30 cellular contexts compared by ENCODE assay signal in the genomic region with DNA sequence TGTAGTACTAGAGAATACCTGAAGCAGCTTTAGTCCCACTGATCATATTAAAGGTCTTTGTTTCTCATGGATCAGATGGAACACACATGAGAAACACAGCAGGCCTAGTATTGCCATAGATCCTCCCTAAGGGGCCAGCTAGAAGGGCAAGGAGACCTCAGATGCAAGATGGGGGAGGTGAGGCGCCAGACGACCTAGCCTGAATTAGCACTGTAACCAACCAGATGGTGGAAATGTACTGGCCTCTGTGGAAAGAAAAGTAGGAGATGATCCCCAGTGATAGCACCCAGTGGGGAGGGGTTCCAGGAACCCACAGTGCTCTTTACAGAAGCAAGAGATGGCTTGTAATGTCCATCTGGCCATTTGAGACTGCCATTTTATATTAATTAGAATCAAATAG.
"Had no signal": no experiment of that assay in that cellular context is flagged by ENCODE, and none has a peak within 500 bp of the region (broad histone marks: within the 10 kb centered on the region; RNA-seq: fewer than 3 reads in every experiment).

No MANE protein-coding gene starts in this region.

- H3K27me3 Mint-ChIP-seq: activated B cell treated with CpG ODN at 0.5 μM for 24 hours; activated CD4-positive, alpha-beta memory T cell treated with anti-CD3 and anti-CD28 coated beads for 36 hours; activated CD4-positive, alpha-beta T cell treated with anti-CD3 and anti-CD28 coated beads, Interleukin-2, amount 10 ng/mL, durations not matched to agents 24 days and 14 days; activated CD8-positive, alpha-beta memory T cell treated with anti-CD3 and anti-CD28 coated beads, Interleukin-2, amount 10 ng/mL, durations not matched to agents 7 days and 5 days; activated naive CD4-positive, alpha-beta T cell treated with anti-CD3 and anti-CD28 coated beads, Interleukin-2, amount 10 ng/mL, durations not matched to agents 7 days and 5 days; activated naive CD8-positive, alpha-beta T cell treated with anti-CD3 and anti-CD28 coated beads, Interleukin-2, amount 10 ng/mL, durations not matched to agents 7 days and 5 days had no signal

- DNase-seq: activated B cell treated with CpG ODN at 0.5 μM for 24 hours; activated CD4-positive, alpha-beta memory T cell treated with anti-CD3 and anti-CD28 coated beads for 36 hours; activated CD4-positive, alpha-beta T cell treated with anti-CD3 and anti-CD28 coated beads, Interleukin-2, amount 10 ng/mL, durations not matched to agents 24 days and 14 days; activated CD8-positive, alpha-beta memory T cell treated with anti-CD3 and anti-CD28 coated beads, Interleukin-2, amount 10 ng/mL, durations not matched to agents 7 days and 5 days; activated CD8-positive, alpha-beta memory T cell treated with anti-CD3 and anti-CD28 coated beads, Interleukin-2, amount 50 U/mL, for 4 hours; activated CD8-positive, alpha-beta T cell treated with anti-CD3 and anti-CD28 coated beads, Interleukin-2, amount 10 ng/mL, durations not matched to agents 7 days and 5 days; activated effector memory CD4-positive, alpha-beta T cell treated with anti-CD3 and anti-CD28 coated beads, Interleukin-2, amount 50 U/mL, for 16 hours; activated naive CD4-positive, alpha-beta T cell treated with anti-CD3 and anti-CD28 coated beads, Interleukin-2, amount 10 ng/mL, durations not matched to agents 7 days and 5 days; activated naive CD8-positive, alpha-beta T cell treated with anti-CD3 and anti-CD28 coated beads, Interleukin-2, amount 10 ng/mL, durations not matched to agents 7 days and 5 days; activated T-cell treated with anti-CD3 and anti-CD28 coated beads, Interleukin-2, amount 50 U/mL, for 1 hour; activated T-cell treated with anti-CD3 and anti-CD28 coated beads, Interleukin-2, amount 50 U/mL, for 48 hours; central memory CD4-positive, alpha-beta T cell; cerebellar nuclear complex; colonic mucosa; effector CD8-positive, alpha-beta T cell; foreskin fibroblast; heart left ventricle; T-helper 2 cell had no signal

- ATAC-seq: activated CD4-positive, CD25-positive, alpha-beta regulatory T cell treated with anti-CD3 and anti-CD28 coated beads, Interleukin-2, amount 50 U/mL, for 24 hours; activated CD8-positive, alpha-beta memory T cell treated with anti-CD3 and anti-CD28 coated beads, Interleukin-2, amount 10 ng/mL, durations not matched to agents 7 days and 5 days; activated CD8-positive, alpha-beta T cell treated with anti-CD3 and anti-CD28 coated beads, Interleukin-2, amount 10 ng/mL, durations not matched to agents 7 days and 5 days; activated naive CD4-positive, alpha-beta T cell treated with anti-CD3 and anti-CD28 coated beads, Interleukin-2, amount 50 U/mL, for 72 hours; heart left ventricle had no signal

- H3K9me3 ChIP-seq: ascending aorta, breast epithelium, heart left ventricle had no signal

- H3K36me3 ChIP-seq: ascending aorta, breast epithelium, cardiac muscle cell, colonic mucosa, heart left ventricle had no signal

- H3K27ac Mint-ChIP-seq: activated B cell treated with CpG ODN at 0.5 μM for 24 hours; activated CD4-positive, alpha-beta memory T cell treated with anti-CD3 and anti-CD28 coated beads for 36 hours; activated CD4-positive, alpha-beta T cell treated with anti-CD3 and anti-CD28 coated beads, Interleukin-2, amount 10 ng/mL, durations not matched to agents 24 days and 14 days; activated CD8-positive, alpha-beta memory T cell treated with anti-CD3 and anti-CD28 coated beads, Interleukin-2, amount 10 ng/mL, durations not matched to agents 7 days and 5 days; activated CD8-positive, alpha-beta T cell treated with anti-CD3 and anti-CD28 coated beads, Interleukin-2, amount 10 ng/mL, durations not matched to agents 7 days and 5 days; activated naive CD4-positive, alpha-beta T cell treated with anti-CD3 and anti-CD28 coated beads, Interleukin-2, amount 10 ng/mL, durations not matched to agents 7 days and 5 days; activated naive CD4-positive, alpha-beta T cell treated with anti-CD3 and anti-CD28 coated beads, Interleukin-2, amount 50 U/mL, for 72 hours; activated naive CD8-positive, alpha-beta T cell treated with anti-CD3 and anti-CD28 coated beads, Interleukin-2, amount 10 ng/mL, durations not matched to agents 7 days and 5 days; activated T-helper 1 cell treated with anti-CD3 and anti-CD28 coated beads, Interleukin-12 subunit alpha, Interleukin-12 subunit beta, Interleukin-2, Interleukin-4 antibody, amounts not matched to agents 30 ng/mL and 10 ng/mL and 1 ng/mL, durations not matched to agents 14 hours and 24 hours and 36 hours; activated T-helper 2 cell treated with anti-CD3 and anti-CD28 coated beads, Interferon-gamma antibody, Interleukin-2, Interleukin-4, amounts not matched to agents 10 μg/mL and 5 μg/mL and 100 μg/mL, durations not matched to agents 14 hours and 24 hours and 36 hours; brain had no signal

- H3K36me3 Mint-ChIP-seq: activated CD4-positive, alpha-beta memory T cell treated with anti-CD3 and anti-CD28 coated beads for 36 hours; activated CD8-positive, alpha-beta memory T cell treated with anti-CD3 and anti-CD28 coated beads, Interleukin-2, amount 10 ng/mL, durations not matched to agents 7 days and 5 days; activated naive CD4-positive, alpha-beta T cell treated with anti-CD3 and anti-CD28 coated beads, Interleukin-2, amount 10 ng/mL, durations not matched to agents 7 days and 5 days; activated naive CD4-positive, alpha-beta T cell treated with anti-CD3 and anti-CD28 coated beads, Interleukin-2, amount 50 U/mL, for 72 hours; activated naive CD8-positive, alpha-beta T cell treated with anti-CD3 and anti-CD28 coated beads, Interleukin-2, amount 10 ng/mL, durations not matched to agents 7 days and 5 days; brain had no signal

- H3K4me1 Mint-ChIP-seq: activated B cell treated with CpG ODN at 0.5 μM for 24 hours; activated CD4-positive, alpha-beta T cell treated with anti-CD3 and anti-CD28 coated beads, Interleukin-2, amount 10 ng/mL, durations not matched to agents 24 days and 14 days; activated CD8-positive, alpha-beta memory T cell treated with anti-CD3 and anti-CD28 coated beads, Interleukin-2, amount 10 ng/mL, durations not matched to agents 7 days and 5 days; activated naive CD4-positive, alpha-beta T cell treated with anti-CD3 and anti-CD28 coated beads, Interleukin-2, amount 10 ng/mL, durations not matched to agents 7 days and 5 days; activated naive CD8-positive, alpha-beta T cell treated with anti-CD3 and anti-CD28 coated beads, Interleukin-2, amount 10 ng/mL, durations not matched to agents 7 days and 5 days had no signal

- H3K4me3 Mint-ChIP-seq: activated B cell treated with CpG ODN at 0.5 μM for 24 hours; activated CD4-positive, alpha-beta memory T cell treated with anti-CD3 and anti-CD28 coated beads for 36 hours; activated CD4-positive, alpha-beta T cell treated with anti-CD3 and anti-CD28 coated beads, Interleukin-2, amount 10 ng/mL, durations not matched to agents 24 days and 14 days; activated CD8-positive, alpha-beta memory T cell treated with anti-CD3 and anti-CD28 coated beads, Interleukin-2, amount 10 ng/mL, durations not matched to agents 7 days and 5 days; activated CD8-positive, alpha-beta T cell treated with anti-CD3 and anti-CD28 coated beads, Interleukin-2, amount 10 ng/mL, durations not matched to agents 7 days and 5 days; activated naive CD4-positive, alpha-beta T cell treated with anti-CD3 and anti-CD28 coated beads, Interleukin-2, amount 10 ng/mL, durations not matched to agents 7 days and 5 days; activated naive CD8-positive, alpha-beta T cell treated with anti-CD3 and anti-CD28 coated beads, Interleukin-2, amount 10 ng/mL, durations not matched to agents 7 days and 5 days; activated T-helper 1 cell treated with anti-CD3 and anti-CD28 coated beads, Interleukin-12 subunit alpha, Interleukin-12 subunit beta, Interleukin-2, Interleukin-4 antibody, amounts not matched to agents 30 ng/mL and 10 ng/mL and 1 ng/mL, durations not matched to agents 14 hours and 24 hours and 36 hours; brain had no signal

- H3K27me3 ChIP-seq: ascending aorta, breast epithelium, cardiac muscle cell, colonic mucosa, heart left ventricle had no signal

- H3K4me1 ChIP-seq: breast epithelium, colonic mucosa had no signal

- H3K27ac ChIP-seq: ascending aorta, breast epithelium, cardiac muscle cell, colonic mucosa, epithelial cell of prostate, heart left ventricle had no signal

- FAIRE-seq: endometrium, endothelial cell of umbilical vein, frontal cortex had no signal

- H3K9me3 Mint-ChIP-seq: activated CD4-positive, alpha-beta memory T cell treated with anti-CD3 and anti-CD28 coated beads for 36 hours; activated CD4-positive, alpha-beta T cell treated with anti-CD3 and anti-CD28 coated beads, Interleukin-2, amount 10 ng/mL, durations not matched to agents 24 days and 14 days; activated naive CD4-positive, alpha-beta T cell treated with anti-CD3 and anti-CD28 coated beads, Interleukin-2, amount 10 ng/mL, durations not matched to agents 7 days and 5 days; activated naive CD8-positive, alpha-beta T cell treated with anti-CD3 and anti-CD28 coated beads, Interleukin-2, amount 10 ng/mL, durations not matched to agents 7 days and 5 days had no signal

- H3K4me3 ChIP-seq: ascending aorta, breast epithelium, cardiac muscle cell, colonic mucosa, heart left ventricle had no signal
